Comparison of ENCODE assay signal across 11 cellular contexts in genomic region chr13:110415669-110416068, GRCh38.
DNase-seq lines count a peak whose midpoint lies in the region; ATAC-seq and TF ChIP-seq lines count a peak whose summit lies in the region.
"Had no signal": no experiment of that assay in that cellular context is flagged by ENCODE, and none has a peak within 500 bp of the region (broad histone marks: within the 10 kb centered on the region; RNA-seq: fewer than 3 reads in every experiment).

No MANE protein-coding gene starts in this region.

- H3K4me3 ChIP-seq in Caco-2 (ENCODE audit: low read depth, low read length) (no peak overlapping the region), endodermal cell (ENCODE audit: low read length) (no peak overlapping the region)

- H3K4me1 ChIP-seq in Caco-2 (peaks cover 13% of the 10 kb centered on the region), endodermal cell (ENCODE audit: control insufficient read depth, insufficient read depth, low read length) (peaks cover 14% of the 10 kb centered on the region)

- DNase-seq in Caco-2 (peak; percentile 58 to 66), M059J (ENCODE audit: low read depth) (peak; percentile 54), endodermal cell (peak; percentile 80), omental fat pad (ENCODE audit: low spot score) (no peak), NCI-H1436 (lab: John Stamatoyannopoulos, UW) (no peak), type B pancreatic cell (ENCODE audit: extremely low spot score, unreplicated experiment) (no peak), NCI-H524 treated with DMSO at 0.1 percent for 48 hours (lab: John Stamatoyannopoulos, UW) (no peak), T-helper 9 cell (no peak)
- DNase-seq: DMS 273 treated with DMSO at 0.1 percent for 48 hours, NCI-H1092, T-helper 1 cell had no signal

- H3K4me1 Mint-ChIP-seq in Caco-2 (ENCODE audit: low read depth, unreplicated experiment), result peaks cover 12% of the 10 kb centered on the region
- H3K4me1 Mint-ChIP-seq in endodermal cell, result peaks cover 34% of the 10 kb centered on the region
- H3K4me1 Mint-ChIP-seq in type B pancreatic cell (ENCODE audit: unreplicated experiment), result peaks cover 24% of the 10 kb centered on the region

- H3K4me3 Mint-ChIP-seq in Caco-2 (ENCODE audit: unreplicated experiment) (no peak overlapping the region), endodermal cell (no peak overlapping the region), type B pancreatic cell (no peak overlapping the region)

- CTCF ChIA-PET in Caco-2 (lab: Charles Lee), result no interaction called here

- POLR2A ChIA-PET in Caco-2 (lab: Charles Lee), result no interaction called here

- no peaks in the 10 kb centered on the region for H3K27me3 Mint-ChIP-seq in Caco-2 (ENCODE audit: insufficient read depth, unreplicated experiment)
- no peaks in the 10 kb centered on the region for H3K27me3 Mint-ChIP-seq in endodermal cell (ENCODE audit: insufficient read depth)
- no peaks in the 10 kb centered on the region for H3K27me3 Mint-ChIP-seq in type B pancreatic cell

- H3K36me3 Mint-ChIP-seq in Caco-2 (ENCODE audit: insufficient read depth, unreplicated experiment) (no peaks in the 10 kb centered on the region), endodermal cell (ENCODE audit: low read depth) (peaks cover 48% of the 10 kb centered on the region), type B pancreatic cell (peaks cover 16% of the 10 kb centered on the region)

- H3K36me3 ChIP-seq in Caco-2 (ENCODE audit: control insufficient read depth, insufficient read depth, low read length) (no peaks in the 10 kb centered on the region), endodermal cell (ENCODE audit: control insufficient read depth, insufficient read depth, low read length) (peaks cover 72% of the 10 kb centered on the region)

- H3K27ac Mint-ChIP-seq in Caco-2 (ENCODE audit: unreplicated experiment) (no peak overlapping the region), endodermal cell (peak overlapping the region; percentile 6), type B pancreatic cell (no peak overlapping the region)

- TF ChIP-seq CTCF in Caco-2 (IDR thresholded peaks at IDR 0.05; ENCODE audit: insufficient read depth in 1 of 2, low read depth in 1 of 2, low read length in 1 of 2, severe bottlenecking in 1 of 2, unreplicated experiment in 1 of 2), result peak in 1 of 2 experiments; percentile 15
- TF ChIP-seq CTCF in endodermal cell (conservative IDR thresholded peaks at IDR 0.05), result peak; percentile 41
- TF ChIP-seq CTCF in omental fat pad (IDR thresholded peaks at IDR 0.05), result no peak
- no peak for TF ChIP-seq CTCF in type B pancreatic cell (conservative IDR thresholded peaks at IDR 0.05)

- no peaks in the 10 kb centered on the region for H3K27me3 ChIP-seq in Caco-2 (replicated peaks; ENCODE audit: control insufficient read depth, insufficient read depth, low read length)
- H3K27me3 ChIP-seq in endodermal cell (ENCODE audit: control insufficient read depth, insufficient read depth, low read length, poor library complexity, severe bottlenecking), result no peaks in the 10 kb centered on the region

- H3K27ac ChIP-seq in endodermal cell (ENCODE audit: low read depth, low read length), result no peak overlapping the region

- no peak overlapping the region for H3K9ac ChIP-seq in endodermal cell (ENCODE audit: extremely low read depth, low read length, poor library complexity, severe bottlenecking)

- 94 to 96% methylated on average over 5 to 8 of the region's 8 CpGs for WGBS in endodermal cell (ENCODE audit: insufficient coverage in 1 of 2, insufficient read length in 1 of 2), 2 experiments

- no peaks in the 10 kb centered on the region for H3K9me3 ChIP-seq in Caco-2
- H3K9me3 ChIP-seq in endodermal cell (ENCODE audit: control insufficient read depth, low read length), result no peaks in the 10 kb centered on the region

- intact Hi-C loops in Caco-2 (cut with micrococcal nuclease; ENCODE audit: unreplicated experiment), result no loop called here

- ATAC-seq in omental fat pad (ENCODE audit: low FRiP score), result peak; percentile 30

- H3K9me3 Mint-ChIP-seq in Caco-2 (ENCODE audit: unreplicated experiment), result no peaks in the 10 kb centered on the region
- no peaks in the 10 kb centered on the region for H3K9me3 Mint-ChIP-seq in endodermal cell
- no peaks in the 10 kb centered on the region for H3K9me3 Mint-ChIP-seq in type B pancreatic cell

- BruUV-seq in Caco-2 (replicated peaks; lab: Mats Ljungman, UMichigan), result no TSS peak

Comparison
In these comparisons a context has a peak if more than half of its experiments do, and no peak if none do; other contexts are left out.
1. DNase-seq: peak in Caco-2 (2 of 2), M059J (single experiment) and endodermal cell (single experiment); none in omental fat pad (single experiment), NCI-H1436 (single experiment), type B pancreatic cell (single experiment), NCI-H524 treated with DMSO at 0.1 percent for 48 hours (single experiment) and T-helper 9 cell (single experiment).